ENCODE assay signal across 13 cellular contexts in the genomic region with DNA sequence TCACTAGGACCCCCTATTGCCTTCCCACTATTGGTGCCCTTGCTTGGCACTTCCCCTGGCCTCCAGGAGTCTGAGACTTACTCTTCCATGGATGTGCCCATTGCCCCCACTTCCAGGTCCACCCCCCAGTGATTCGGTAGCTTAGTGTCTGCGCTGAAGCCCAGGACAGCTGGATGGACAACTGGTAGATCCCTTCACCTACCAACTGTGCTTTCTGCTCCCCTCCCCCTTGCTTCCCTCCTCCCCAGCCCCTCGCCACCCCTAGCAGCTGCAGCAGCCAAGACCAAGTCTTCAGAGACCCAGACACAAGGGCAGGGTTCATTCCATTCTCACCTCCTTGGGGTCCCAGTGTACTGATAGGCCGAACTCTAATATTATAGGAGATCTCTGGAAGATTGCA. TPM values are rescaled to one million over a fixed set of nuclear protein-coding genes. Genes with fewer than 3 reads are reported as not detected.
DNase-seq lines count a peak whose midpoint lies in the region; TF ChIP-seq lines count a peak whose summit lies in the region.
"Had no signal": no experiment of that assay in that cellular context is flagged by ENCODE, and none has a peak within 500 bp of the region (broad histone marks: within the 10 kb centered on the region; RNA-seq: fewer than 3 reads in every experiment).

No MANE protein-coding gene starts in this region.

- H3K36me3 ChIP-seq in cardiac muscle cell = no peaks in the 10 kb centered on the region
- no peaks in the 10 kb centered on the region for H3K36me3 ChIP-seq in urinary bladder (ENCODE audit: insufficient read depth)

- peak overlapping the region; percentile 86 for H3K27ac Mint-ChIP-seq in dendritic cell treated with granulocyte-macrophage colony-stimulating factor and Interleukin-4, amounts not matched to agents 40 ng/mL and 50 ng/mL, for 4 days
- H3K27ac Mint-ChIP-seq: T-cell had no signal

- intact Hi-C loops in cardiac septum (cut with DNase I) = loop anchor here (5.0 to 10.0 kb wide), 2 partner anchors 386 to 543 kb away; no protein-coding TSS in a partner anchor
- intact Hi-C loops in dendritic cell treated with granulocyte-macrophage colony-stimulating factor and Interleukin-4, amounts not matched to agents 40 ng/mL and 50 ng/mL, for 4 days (cut with micrococcal nuclease) = no loop called here

- H3K9me3 Mint-ChIP-seq in dendritic cell treated with granulocyte-macrophage colony-stimulating factor and Interleukin-4, amounts not matched to agents 40 ng/mL and 50 ng/mL, for 4 days = no peaks in the 10 kb centered on the region
- H3K9me3 Mint-ChIP-seq: T-cell had no signal

- H3K4me3 Mint-ChIP-seq in dendritic cell treated with granulocyte-macrophage colony-stimulating factor and Interleukin-4, amounts not matched to agents 40 ng/mL and 50 ng/mL, for 4 days = peak overlapping the region; percentile 37
- H3K4me3 Mint-ChIP-seq: T-cell had no signal

- peaks cover 59% of the 10 kb centered on the region for H3K4me1 ChIP-seq in cardiac muscle cell (ENCODE audit: low read depth)
- H3K4me1 ChIP-seq in urinary bladder (ENCODE audit: insufficient read depth) = peaks cover 2% of the 10 kb centered on the region

- no peaks in the 10 kb centered on the region for H3K27me3 ChIP-seq in cardiac muscle cell

- no peak overlapping the region for H3K4me3 ChIP-seq in cardiac muscle cell
- H3K4me3 ChIP-seq in urinary bladder (ENCODE audit: low read depth, low read length) = no peak overlapping the region

- peaks cover 95% of the 10 kb centered on the region for H3K4me1 Mint-ChIP-seq in dendritic cell treated with granulocyte-macrophage colony-stimulating factor and Interleukin-4, amounts not matched to agents 40 ng/mL and 50 ng/mL, for 4 days (ENCODE audit: low read depth)

- no peak for TF ChIP-seq CTCF in cardiac muscle cell (IDR thresholded peaks at IDR 0.05; ENCODE audit: low read depth, low read length)

- H3K27ac ChIP-seq in cardiac muscle cell = peak overlapping the region; percentile 97
- H3K27ac ChIP-seq in urinary bladder (ENCODE audit: low read depth) = peak overlapping the region; percentile 74

- H3K27me3 Mint-ChIP-seq in dendritic cell treated with granulocyte-macrophage colony-stimulating factor and Interleukin-4, amounts not matched to agents 40 ng/mL and 50 ng/mL, for 4 days = no peaks in the 10 kb centered on the region

- no peak for DNase-seq in cardiac muscle cell (ENCODE audit: low read depth in 1 of 2, low spot score in 1 of 2)
- no peak for DNase-seq in cardiac septum (ENCODE audit: low spot score)
- peak; percentile 95 for DNase-seq in myocyte (ENCODE audit: low read depth)
- no peak for DNase-seq in mesenteric fat pad (ENCODE audit: low spot score)
- no peak for DNase-seq in OCI-M1 (lab: John Stamatoyannopoulos, UW)
- DNase-seq in medulla oblongata (ENCODE audit: extremely low spot score) = no peak
- DNase-seq: ACHN; activated CD8-positive, alpha-beta memory T cell treated with anti-CD3 and anti-CD28 coated beads, Interleukin-2, amount 50 U/mL, for 4 hours; cortex of kidney; NCI-H2081 treated with DMSO at 0.1 percent for 48 hours; T-cell had no signal

- no peaks in the 10 kb centered on the region for H3K9me3 ChIP-seq in cardiac muscle cell (ENCODE audit: low read depth)

- peaks cover 73% of the 10 kb centered on the region for H3K36me3 Mint-ChIP-seq in dendritic cell treated with granulocyte-macrophage colony-stimulating factor and Interleukin-4, amounts not matched to agents 40 ng/mL and 50 ng/mL, for 4 days (ENCODE audit: low read depth)

- 67% methylated on average over 4 of the region's 4 CpGs for WGBS in urinary bladder

RNA-seq across cellular contexts. Expression of a gene that starts 6.9 kb away (rescaled TPM):
- 128 and 139 TPM in 2 replicates for total RNA-seq in cardiac muscle cell
- polyA plus RNA-seq in cardiac muscle cell = 99.4 and 149 TPM in 2 replicates
- total RNA-seq in cardiac septum = 298 TPM
- 1,328 and 1,573 TPM in 2 replicates for total RNA-seq in myocyte
- 603 TPM for polyA plus RNA-seq in myocyte (2012)
- total RNA-seq in urinary bladder = 224 TPM
- 306 TPM for polyA plus RNA-seq in urinary bladder
- 901 TPM for total RNA-seq in mesenteric fat pad

RNA-seq across cellular contexts. Expression of a gene that starts 31.9 kb away (rescaled TPM):
- 3.6 and 8.6 TPM in 2 replicates for total RNA-seq in cardiac muscle cell
- 0.65 and 2.9 TPM in 2 replicates for polyA plus RNA-seq in cardiac muscle cell
- total RNA-seq in cardiac septum = 2.7 TPM
- 1.0 and 1.6 TPM in 2 replicates for total RNA-seq in myocyte
- polyA plus RNA-seq in myocyte (2012) = 1.1 TPM
- 7.3 TPM for total RNA-seq in urinary bladder
- 7.0 TPM for polyA plus RNA-seq in urinary bladder
- total RNA-seq in mesenteric fat pad = 31.9 TPM

RNA-seq across cellular contexts. Expression of a gene that starts 39.2 kb away (rescaled TPM):
- total RNA-seq in cardiac muscle cell (48.8 and 58.6 TPM in 2 replicates), cardiac septum (0.24 TPM), myocyte (3.2 and 4.5 TPM in 2 replicates), urinary bladder (7.2 TPM), mesenteric fat pad (0.58 TPM)
- polyA plus RNA-seq in cardiac muscle cell (17.2 and 24.8 TPM in 2 replicates), urinary bladder (0.76 TPM)
- 6.5 TPM for polyA plus RNA-seq in myocyte (2012)
